In the genomic region with DNA sequence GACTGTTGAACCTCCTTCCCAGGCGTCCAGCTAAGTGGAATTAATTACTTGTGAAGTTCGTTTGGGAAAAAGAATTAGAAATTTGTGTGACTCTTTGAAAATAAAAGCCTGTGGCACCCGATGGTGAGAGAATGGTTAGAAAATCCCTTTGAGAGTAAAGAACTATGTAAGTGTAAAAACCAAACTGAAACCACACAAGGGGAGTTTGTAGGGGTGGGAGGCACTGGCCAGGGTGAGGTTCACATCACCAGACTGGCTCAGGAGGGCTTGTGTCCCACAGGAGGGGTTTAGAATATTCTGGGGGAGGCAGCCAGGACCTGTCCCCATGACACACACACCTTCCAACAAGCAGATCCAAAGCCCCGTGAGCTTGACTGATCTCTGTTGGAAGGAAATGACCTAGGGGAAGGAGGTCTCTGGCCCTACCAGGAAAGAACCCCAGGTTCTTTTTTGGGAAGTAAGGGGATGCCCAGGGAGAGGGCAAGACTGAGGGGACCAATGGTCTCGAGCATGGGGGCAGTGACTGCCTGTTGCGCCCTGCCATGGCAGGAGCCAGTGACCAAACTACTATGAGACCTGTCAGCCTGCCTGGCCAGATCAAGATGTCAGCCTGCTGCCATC, we compare ENCODE assay signal across 20 cellular contexts. TPM values are rescaled to one million over a fixed set of nuclear protein-coding genes. Genes with fewer than 3 reads are reported as not detected.
A peak's percentile ranks its signal among the peaks of the same experiment; 100 is the strongest.
DNase-seq lines count a peak whose midpoint lies in the region; ATAC-seq and TF ChIP-seq lines count a peak whose summit lies in the region.
"Had no signal": no experiment of that assay in that cellular context is flagged by ENCODE, and none has a peak within 500 bp of the region (broad histone marks: within the 10 kb centered on the region; RNA-seq: fewer than 3 reads in every experiment).

No MANE protein-coding gene starts in this region.

- H3K27me3 Mint-ChIP-seq in activated T-helper 17 cell treated with anti-CD3 and anti-CD28 coated beads, Interleukin-2, amount 50 U/mL, for 72 hours: no peaks in the 10 kb centered on the region

- no peak for TF ChIP-seq POLR2A in vagina (IDR thresholded peaks at IDR 0.05)

- in situ Hi-C loops in G401 (cut with HindIII; ENCODE audit: low sequenced_read_pairs): no loop called here

- H3K36me3 Mint-ChIP-seq in activated T-helper 17 cell treated with anti-CD3 and anti-CD28 coated beads, Interleukin-2, amount 50 U/mL, for 72 hours (ENCODE audit: low read depth): peaks cover 36% of the 10 kb centered on the region

- H3K4me3 ChIP-seq in GM06990 (replicated peaks; ENCODE audit: low read depth, low read length): peak overlapping the region; percentile 19
- no peak overlapping the region for H3K4me3 ChIP-seq in vagina
- H3K4me3 ChIP-seq: esophagus muscularis mucosa, heart right ventricle, ovary, Peyer's patch had no signal

- peak; percentile 60 for DNase-seq in GM06990 (ENCODE audit: extremely low read depth, insufficient read length)
- no peak for DNase-seq in G401 (ENCODE audit: low spot score)
- DNase-seq in vagina (ENCODE audit: extremely low spot score in 2 of 2): no peak
- DNase-seq in NAMALWA (ENCODE audit: low spot score): no peak
- DNase-seq in NCI-H1436 (lab: John Stamatoyannopoulos, UW): no peak
- DNase-seq: activated CD4-positive, CD25-positive, alpha-beta regulatory T cell treated with anti-CD3 and anti-CD28 coated beads, Interleukin-2, amount 50 U/mL, for 72 hours; activated effector memory CD4-positive, alpha-beta T cell treated with Interleukin-2 at 50 U/mL for 16 hours; H7; heart right ventricle; kidney glomerular epithelial cell; NCI-H2029; ovary had no signal

- H3K4me3 Mint-ChIP-seq in activated T-helper 17 cell treated with anti-CD3 and anti-CD28 coated beads, Interleukin-2, amount 50 U/mL, for 72 hours: peak overlapping the region; percentile 30

- no peak overlapping the region for H3K27ac ChIP-seq in vagina
- H3K27ac ChIP-seq: esophagus muscularis mucosa, heart right ventricle, ovary, Peyer's patch had no signal

- H3K36me3 ChIP-seq in GM06990 (ENCODE audit: control insufficient read depth, insufficient read depth, low read length) (peaks cover 3% of the 10 kb centered on the region; the same call in 1 of the 2 replicates), vagina (no peaks in the 10 kb centered on the region)
- H3K36me3 ChIP-seq: ovary, Peyer's patch had no signal

- peak overlapping the region; percentile 78 for H3K27ac Mint-ChIP-seq in activated T-helper 17 cell treated with anti-CD3 and anti-CD28 coated beads, Interleukin-2, amount 50 U/mL, for 72 hours

- peaks cover 21% of the 10 kb centered on the region for H3K4me1 ChIP-seq in vagina

- TF ChIP-seq CTCF in GM06990 (IDR thresholded peaks at IDR 0.05; ENCODE audit: insufficient read depth, low read length, poor library complexity, severe bottlenecking) (no peak), vagina (IDR thresholded peaks at IDR 0.05) (no peak)

- H3K9me3 Mint-ChIP-seq in activated T-helper 17 cell treated with anti-CD3 and anti-CD28 coated beads, Interleukin-2, amount 50 U/mL, for 72 hours: no peaks in the 10 kb centered on the region

- no peaks in the 10 kb centered on the region for H3K27me3 ChIP-seq in GM06990 (replicated peaks; ENCODE audit: control insufficient read depth, insufficient read depth, low read length)
- no peaks in the 10 kb centered on the region for H3K27me3 ChIP-seq in vagina
- H3K27me3 ChIP-seq: Peyer's patch had no signal

- intact Hi-C loops in vagina (cut with DNase I): no loop called here

- H3K4me1 Mint-ChIP-seq in activated T-helper 17 cell treated with anti-CD3 and anti-CD28 coated beads, Interleukin-2, amount 50 U/mL, for 72 hours: peaks cover 38% of the 10 kb centered on the region

- peak; percentile 27 for ATAC-seq in GM18861 (IDR thresholded peaks at IDR 0.05; ENCODE audit: unreplicated experiment)
- ATAC-seq in HG02610 (IDR thresholded peaks at IDR 0.05; ENCODE audit: unreplicated experiment): peak; percentile 53
- ATAC-seq in activated T-helper 17 cell treated with anti-CD3 and anti-CD28 coated beads, Interleukin-2, amount 50 U/mL, for 72 hours (replicated peaks): no peak
- ATAC-seq: heart right ventricle had no signal

- H3K9me3 ChIP-seq in vagina: no peaks in the 10 kb centered on the region
- H3K9me3 ChIP-seq: esophagus muscularis mucosa, heart right ventricle, ovary, Peyer's patch had no signal

RNA-seq across cellular contexts. Expression of a gene that starts 4.3 kb away (rescaled TPM):
- total RNA-seq in activated T-helper 17 cell treated with anti-CD3 and anti-CD28 coated beads, Interleukin-2, amount 50 U/mL, for 72 hours: 1 to 10 TPM; 5.6 to 9.2 TPM
- total RNA-seq in G401 (2014; rRNA removed; shearing (Covaris generic)): 10.6 and 24.7 TPM in 2 replicates
- total RNA-seq in vagina: 12.3 TPM

RNA-seq across cellular contexts. Expression of a gene that starts 4.7 kb away (rescaled TPM):
- 1 to 10 TPM; 4.7 to 6.4 TPM for total RNA-seq in activated T-helper 17 cell treated with anti-CD3 and anti-CD28 coated beads, Interleukin-2, amount 50 U/mL, for 72 hours
- 0.55 and 0.78 TPM in 2 replicates for total RNA-seq in G401 (2014; rRNA removed; shearing (Covaris generic))
- 2.5 TPM for total RNA-seq in vagina

RNA-seq across cellular contexts. Expression of a gene that starts 9.9 kb away (rescaled TPM):
- 10 to 100 TPM; 39.9 to 55.2 TPM for total RNA-seq in activated T-helper 17 cell treated with anti-CD3 and anti-CD28 coated beads, Interleukin-2, amount 50 U/mL, for 72 hours
- not detected in 2 replicates for total RNA-seq in G401 (2014; rRNA removed; shearing (Covaris generic))
- total RNA-seq in vagina: not detected
- total RNA-seq: astrocyte, H7 had no signal

RNA-seq across cellular contexts. Expression of a gene that starts 16.5 kb away (rescaled TPM):
- total RNA-seq in activated T-helper 17 cell treated with anti-CD3 and anti-CD28 coated beads, Interleukin-2, amount 50 U/mL, for 72 hours: 1 to 10 TPM in 1 of 2 donors, under 1 TPM in 1; 0.95 to 1.6 TPM
- total RNA-seq in G401 (2014; rRNA removed; shearing (Covaris generic)): not detected in 2 replicates
- total RNA-seq in vagina: not detected
- total RNA-seq: astrocyte, esophagus muscularis mucosa, H7, mononuclear cell, subcutaneous adipose tissue had no signal

RNA-seq across cellular contexts. Expression of a gene that starts 39.7 kb away (rescaled TPM):
- total RNA-seq in activated T-helper 17 cell treated with anti-CD3 and anti-CD28 coated beads, Interleukin-2, amount 50 U/mL, for 72 hours: 10 to 100 TPM; 23.4 to 41.5 TPM
- total RNA-seq in G401 (2014; rRNA removed; shearing (Covaris generic)): 4.1 and 18.8 TPM in 2 replicates
- 7.6 TPM for total RNA-seq in vagina

Comparison
In these comparisons a context has a peak if more than half of its experiments do, and no peak if none do; other contexts are left out.
1. RNA of a gene that starts 9.9 kb away (total RNA-seq): 39.9 to 55.2 TPM in activated T-helper 17 cell treated with anti-CD3 and anti-CD28 coated beads, Interleukin-2, amount 50 U/mL, for 72 hours; not detected in vagina (single experiment) and not detected in G401; every median in the first group is over 10 times any median in the second.